In the genomic region with DNA sequence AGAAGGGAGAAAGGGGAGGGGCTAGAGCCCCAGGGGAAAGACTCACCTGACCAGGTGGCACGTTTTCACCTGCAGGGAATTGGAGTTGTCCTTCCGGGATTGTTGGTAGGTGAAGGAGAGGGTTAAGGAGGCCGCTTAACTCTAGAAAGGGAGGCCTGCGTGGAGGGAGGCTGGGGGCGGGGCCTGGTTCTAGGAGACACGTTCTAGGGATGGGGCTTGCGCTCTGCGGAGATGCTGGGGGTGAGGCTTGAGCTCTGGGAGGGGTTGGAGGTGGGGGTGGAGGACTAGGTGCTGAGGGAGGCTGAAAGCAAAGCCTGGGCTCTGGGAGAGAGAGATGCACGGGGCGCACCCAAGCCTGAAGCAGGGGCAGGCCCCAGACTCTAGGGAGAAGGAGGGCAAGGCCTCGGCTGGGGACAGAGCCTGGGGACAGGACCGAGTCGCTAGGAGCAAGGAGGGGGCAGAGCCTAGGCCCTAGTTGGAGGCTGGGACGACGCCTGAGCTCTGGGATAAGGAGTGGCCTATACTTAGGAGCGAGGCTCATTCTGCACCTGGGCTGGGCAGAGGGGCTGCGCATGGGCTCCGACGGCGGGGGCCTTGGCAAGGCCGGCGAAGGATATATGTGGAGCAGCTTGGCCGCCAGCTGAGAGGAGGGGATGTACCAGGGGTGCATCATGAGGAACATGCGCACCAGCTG, we compare ENCODE assay signal across 12 cellular contexts. TPM values are rescaled to one million over a fixed set of nuclear protein-coding genes. Genes with fewer than 3 reads are reported as not detected.
DNase-seq lines count a peak whose midpoint lies in the region; ATAC-seq and TF ChIP-seq lines count a peak whose summit lies in the region.
"Had no signal": no experiment of that assay in that cellular context is flagged by ENCODE, and none has a peak within 500 bp of the region (broad histone marks: within the 10 kb centered on the region; RNA-seq: fewer than 3 reads in every experiment).

No MANE protein-coding gene starts in this region.

- no peak for TF ChIP-seq EP300 in gastroesophageal sphincter (IDR thresholded peaks at IDR 0.05)

- DNase-seq in DMS53 (lab: John Stamatoyannopoulos, UW) (peak; percentile 39), DMS53 treated with DMSO at 0.1 percent for 48 hours (lab: John Stamatoyannopoulos, UW; ENCODE audit: unreplicated experiment) (no peak), Peyer's patch (no peak), globus pallidus (ENCODE audit: low spot score) (no peak), NK-92 (lab: John Stamatoyannopoulos, UW; ENCODE audit: unreplicated experiment) (no peak), amniotic stem cell (lab: John Stamatoyannopoulos, UW) (no peak)
- DNase-seq: 8988T had no signal

- no peaks in the 10 kb centered on the region for H3K9me3 ChIP-seq in Peyer's patch
- H3K9me3 ChIP-seq in gastroesophageal sphincter, result no peaks in the 10 kb centered on the region
- H3K9me3 ChIP-seq in skeletal muscle tissue (ENCODE audit: control insufficient read depth in 3 of 3, low read length in 3 of 3), result no peaks in the 10 kb centered on the region
- H3K9me3 ChIP-seq: pancreas had no signal

- H3K27me3 ChIP-seq in Peyer's patch, result peaks cover 0 to 4% of the 10 kb centered on the region in 2 donors
- no peaks in the 10 kb centered on the region for H3K27me3 ChIP-seq in gastroesophageal sphincter
- no peaks in the 10 kb centered on the region for H3K27me3 ChIP-seq in skeletal muscle tissue (ENCODE audit: control insufficient read depth in 3 of 3, insufficient read depth in 3 of 3, low read length in 3 of 3)

- TF ChIP-seq POLR2A in Peyer's patch (IDR thresholded peaks at IDR 0.05) (no peak), gastroesophageal sphincter (IDR thresholded peaks at IDR 0.05) (no peak)

- peak overlapping the region in 2 of 3 donors; percentile 14 to 85 for H3K9ac ChIP-seq in skeletal muscle tissue (ENCODE audit: low read depth in 1 of 3, low read length in 3 of 3)

- H3K36me3 ChIP-seq in Peyer's patch, result no peaks in the 10 kb centered on the region
- H3K36me3 ChIP-seq in gastroesophageal sphincter, result peaks cover 0 to 30% of the 10 kb centered on the region in 2 donors
- H3K36me3 ChIP-seq in skeletal muscle tissue (ENCODE audit: control insufficient read depth in 3 of 3, insufficient read depth in 3 of 3, low read length in 3 of 3), result peaks cover 0 to 3% (median 0%) of the 10 kb centered on the region in 3 donors
- H3K36me3 ChIP-seq: pancreas had no signal

- TF ChIP-seq CTCF in Peyer's patch (IDR thresholded peaks at IDR 0.05), result no peak
- no peak for TF ChIP-seq CTCF in gastroesophageal sphincter (IDR thresholded peaks at IDR 0.05)

- H3K4me3 ChIP-seq in Peyer's patch (peak overlapping the region in 3 of 4 donors; percentile 59 to 78 (median 64)), gastroesophageal sphincter (peak overlapping the region in 1 of 2 donors; percentile 73), skeletal muscle tissue (ENCODE audit: low read length in 3 of 3) (peak overlapping the region; percentile 64 to 87 (median 83))

- 56 to 76% methylated on average over 3 to 16 of the region's 24 CpGs for WGBS in gastroesophageal sphincter (ENCODE audit: low coverage in 1 of 2), 2 donors

- H3K4me1 ChIP-seq in Peyer's patch, result peaks cover 0 to 44% (median 5%) of the 10 kb centered on the region in 4 donors
- peaks cover 0 to 60% (median 17%) of the 10 kb centered on the region in 3 donors for H3K4me1 ChIP-seq in gastroesophageal sphincter
- H3K4me1 ChIP-seq in skeletal muscle tissue (ENCODE audit: control insufficient read depth in 3 of 3, insufficient read depth in 3 of 3, low read length in 3 of 3), result peaks cover 24 to 43% (median 38%) of the 10 kb centered on the region in 3 donors

- H3K27ac ChIP-seq in Peyer's patch (peak overlapping the region in 2 of 4 donors; percentile 88 to 98), gastroesophageal sphincter (peak overlapping the region in 3 of 4 donors; percentile 91 to 96 (median 95)), skeletal muscle tissue (ENCODE audit: low read depth, low read length) (peak overlapping the region; percentile 78)
- H3K27ac ChIP-seq: pancreas had no signal

- ATAC-seq in gastroesophageal sphincter, result no peak

RNA-seq across cellular contexts. Expression of a gene that starts 2.4 kb away (rescaled TPM):
- 100 to 1,000 TPM in 1 of 4 donors, 10 to 100 TPM in 3; 11.5 to 210 (median 16.0) TPM for total RNA-seq in Peyer's patch
- 10 to 100 TPM; 34.5 to 84.9 (median 41.1) TPM for total RNA-seq in gastroesophageal sphincter
- total RNA-seq in skeletal muscle tissue, result 12.0 TPM

RNA-seq across cellular contexts. Expression of a gene that starts 18.2 kb away (rescaled TPM):
- total RNA-seq in Peyer's patch (1 to 10 TPM in 3 of 4 donors, not detected in 1; 2.4 to 5.0 (median 2.5) TPM), gastroesophageal sphincter (10 to 100 TPM; 10.5 to 55.2 (median 32.8) TPM), skeletal muscle tissue (291 TPM)
- total RNA-seq: glomerular endothelial cell, LHCN-M2 had no signal

RNA-seq across cellular contexts. Expression of a gene that starts 18.5 kb away (rescaled TPM):
- total RNA-seq in Peyer's patch, result 1 to 10 TPM; 1.6 to 4.2 (median 3.0) TPM
- total RNA-seq in gastroesophageal sphincter, result 10 to 100 TPM in 1 of 4 donors, 1 to 10 TPM in 3; 3.4 to 25.4 (median 5.0) TPM
- total RNA-seq in skeletal muscle tissue, result 9.4 TPM
- total RNA-seq: glomerular endothelial cell had no signal

RNA-seq across cellular contexts. Expression of a gene that starts 36.8 kb away (rescaled TPM):
- total RNA-seq in Peyer's patch (100 to 1,000 TPM; 247 to 621 (median 392) TPM), gastroesophageal sphincter (100 to 1,000 TPM; 187 to 314 (median 253) TPM), skeletal muscle tissue (102 TPM)
